Comparison of ENCODE assay signal across 1 cellular context in the genomic region with DNA sequence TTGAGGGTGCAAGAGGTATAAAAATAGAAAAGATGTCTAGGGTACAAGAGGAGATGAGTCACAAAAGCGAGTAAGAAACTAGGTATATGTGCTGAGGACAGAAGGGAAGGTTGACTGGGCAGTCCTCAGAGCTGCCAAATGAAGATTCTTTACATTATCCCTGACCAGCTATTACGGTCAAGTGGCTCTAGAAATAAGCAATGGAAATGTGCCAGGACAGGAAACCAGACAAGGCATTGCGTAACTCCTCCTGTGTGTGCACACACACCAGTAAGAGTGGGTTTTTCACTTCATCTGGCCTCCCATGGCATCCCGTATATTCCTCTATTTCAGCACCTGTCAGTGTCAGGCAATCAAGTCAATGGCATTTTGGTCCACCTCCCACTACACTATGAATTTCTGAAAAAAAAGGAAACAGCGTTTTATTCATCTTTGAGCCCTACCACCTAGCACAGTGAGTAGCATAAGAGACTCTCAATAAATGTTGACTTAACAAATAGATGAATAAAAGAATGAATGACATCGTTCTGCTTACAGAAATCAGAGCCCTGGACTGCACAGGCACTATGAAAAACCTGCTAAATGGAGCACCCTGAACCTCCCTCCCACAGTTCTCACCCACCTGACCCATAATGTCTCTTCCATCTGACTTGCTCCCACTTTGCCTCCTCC.
A peak's percentile ranks its signal among the peaks of the same experiment; 100 is the strongest.
TF ChIP-seq lines count a peak whose summit lies in the region.

No MANE protein-coding gene starts in this region.

TF ChIP-seq in K562, 482 proteins besides CTCF, POLR2A, EP300 and RAD21:
- TF ChIP-seq ZBTB11 (CRISPR knock-in tag; IDR thresholded peaks at IDR 0.05) (no peak), KLF16 (IDR thresholded peaks at IDR 0.05) (no peak), NCOA1 (IDR thresholded peaks at IDR 0.05; ENCODE audit: low read depth) (no peak), ZNF696 (CRISPR knock-in tag; conservative IDR thresholded peaks at IDR 0.05) (no peak), ETV1 (tag; conservative IDR thresholded peaks at IDR 0.05; ENCODE audit: low read depth) (peak; percentile 79), ESRRA (IDR thresholded peaks at IDR 0.05; ENCODE audit: borderline replicate concordance, low read depth) (no peak), ZKSCAN8 (CRISPR knock-in tag; IDR thresholded peaks at IDR 0.05) (no peak), L3MBTL2 (IDR thresholded peaks at IDR 0.05) (no peak), CEBPG (CRISPR knock-in tag; IDR thresholded peaks at IDR 0.05) (peak; percentile 76), CEBPG (tag; conservative IDR thresholded peaks at IDR 0.05 in 1 of 2, IDR thresholded peaks at IDR 0.05 in 1 of 2) (peak; percentile 92 to 97), CCNT2 (IDR thresholded peaks at IDR 0.05; ENCODE audit: borderline replicate concordance, extremely low read depth, insufficient read length, low read depth, low read length) (no peak), NFIC (IDR thresholded peaks at IDR 0.05) (0 out of 2 replicates have a peak, but pooled peaks have one; percentile 23), TRIM24 (IDR thresholded peaks at IDR 0.05) (peak; percentile 35 to 44; a peak in 2 of 4 replicates), CCAR2 (IDR thresholded peaks at IDR 0.05; ENCODE audit: low read depth, low read length) (no peak), GATAD2B (IDR thresholded peaks at IDR 0.05; ENCODE audit: borderline replicate concordance) (no peak), ATF3 (IDR thresholded peaks at IDR 0.05) (peak; percentile 42), ATF3 (CRISPR knock-in tag; conservative IDR thresholded peaks at IDR 0.05) (no peak), TCFL5 (CRISPR knock-in tag; conservative IDR thresholded peaks at IDR 0.05) (no peak), CEBPB (tag; IDR thresholded peaks at IDR 0.05) (peak; percentile 98), ZNF436 (CRISPR knock-in tag; IDR thresholded peaks at IDR 0.05) (no peak)
- TF ChIP-seq, protein P1, sequence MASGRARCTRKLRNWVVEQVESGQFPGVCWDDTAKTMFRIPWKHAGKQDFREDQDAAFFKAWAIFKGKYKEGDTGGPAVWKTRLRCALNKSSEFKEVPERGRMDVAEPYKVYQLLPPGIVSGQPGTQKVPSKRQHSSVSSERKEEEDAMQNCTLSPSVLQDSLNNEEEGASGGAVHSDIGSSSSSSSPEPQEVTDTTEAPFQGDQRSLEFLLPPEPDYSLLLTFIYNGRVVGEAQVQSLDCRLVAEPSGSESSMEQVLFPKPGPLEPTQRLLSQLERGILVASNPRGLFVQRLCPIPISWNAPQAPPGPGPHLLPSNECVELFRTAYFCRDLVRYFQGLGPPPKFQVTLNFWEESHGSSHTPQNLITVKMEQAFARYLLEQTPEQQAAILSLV (tag; IDR thresholded peaks at IDR 0.05): peak; percentile 24; the same call in 1 of the 2 replicates
